ENCODE assay signal across 19 cellular contexts in genomic region chr3:55702822-55703221, GRCh38.
"Had no signal": no experiment of that assay in that cellular context is flagged by ENCODE, and none has a peak within 500 bp of the region (broad histone marks: within the 10 kb centered on the region; RNA-seq: fewer than 3 reads in every experiment).

No MANE protein-coding gene starts in this region.

- ATAC-seq: activated CD8-positive, alpha-beta T cell treated with anti-CD3 and anti-CD28 coated beads, Interleukin-2, amount 10 ng/mL, durations not matched to agents 7 days and 5 days; activated naive CD4-positive, alpha-beta T cell treated with anti-CD3 and anti-CD28 coated beads, Interleukin-2, amount 50 U/mL, for 72 hours; foreskin keratinocyte; left lobe of liver; lower lobe of right lung; naive thymus-derived CD4-positive, alpha-beta T cell; sciatic nerve; stimulated activated naive B cell treated with anti-CD40 and anti-IgM and Interleukin-4, amounts not matched to agents 10 μg/mL and 1 μg/mL and 100 μg/mL, for 72 hours had no signal

- H3K27ac ChIP-seq: foreskin keratinocyte, lower lobe of right lung, transverse colon, vagina had no signal

- H3K36me3 ChIP-seq: lower lobe of right lung, transverse colon, vagina had no signal

- H3K27me3 ChIP-seq: foreskin keratinocyte, vagina had no signal

- FAIRE-seq: endometrium, small intestine had no signal

- H3K9me3 ChIP-seq: lower lobe of right lung, transverse colon, vagina had no signal

- H3K4me1 ChIP-seq: foreskin keratinocyte, transverse colon, vagina had no signal

- DNase-seq: activated CD4-positive, alpha-beta T cell treated with anti-CD3 and anti-CD28 coated beads for 1 hour; activated CD4-positive, alpha-beta T cell treated with anti-CD3 and anti-CD28 coated beads, Interleukin-2, amount 50 U/mL, for 1 hour; activated CD8-positive, alpha-beta T cell treated with anti-CD3 and anti-CD28 coated beads, Interleukin-2, amount 10 ng/mL, durations not matched to agents 7 days and 5 days; aorta; foreskin keratinocyte; immature natural killer cell; lower lobe of right lung; naive thymus-derived CD4-positive, alpha-beta T cell; occipital lobe; small intestine; stimulated activated CD4-positive, alpha-beta T cell treated with anti-CD3 and anti-CD28 coated beads, Interleukin-15, amount 100 ng/mL, for 24 hours; stimulated activated CD8-positive, alpha-beta memory T cell treated with anti-CD3 and anti-CD28 coated beads, Interleukin-4, amount 100 ng/mL, for 48 hours; stimulated activated naive B cell treated with anti-CD40 and anti-IgM and Interleukin-4, amounts not matched to agents 10 μg/mL and 1 μg/mL and 100 μg/mL, for 72 hours; transverse colon had no signal

- H3K4me3 ChIP-seq: lower lobe of right lung, transverse colon, vagina had no signal
